Comparison of ENCODE assay signal across 24 cellular contexts in the genomic region with DNA sequence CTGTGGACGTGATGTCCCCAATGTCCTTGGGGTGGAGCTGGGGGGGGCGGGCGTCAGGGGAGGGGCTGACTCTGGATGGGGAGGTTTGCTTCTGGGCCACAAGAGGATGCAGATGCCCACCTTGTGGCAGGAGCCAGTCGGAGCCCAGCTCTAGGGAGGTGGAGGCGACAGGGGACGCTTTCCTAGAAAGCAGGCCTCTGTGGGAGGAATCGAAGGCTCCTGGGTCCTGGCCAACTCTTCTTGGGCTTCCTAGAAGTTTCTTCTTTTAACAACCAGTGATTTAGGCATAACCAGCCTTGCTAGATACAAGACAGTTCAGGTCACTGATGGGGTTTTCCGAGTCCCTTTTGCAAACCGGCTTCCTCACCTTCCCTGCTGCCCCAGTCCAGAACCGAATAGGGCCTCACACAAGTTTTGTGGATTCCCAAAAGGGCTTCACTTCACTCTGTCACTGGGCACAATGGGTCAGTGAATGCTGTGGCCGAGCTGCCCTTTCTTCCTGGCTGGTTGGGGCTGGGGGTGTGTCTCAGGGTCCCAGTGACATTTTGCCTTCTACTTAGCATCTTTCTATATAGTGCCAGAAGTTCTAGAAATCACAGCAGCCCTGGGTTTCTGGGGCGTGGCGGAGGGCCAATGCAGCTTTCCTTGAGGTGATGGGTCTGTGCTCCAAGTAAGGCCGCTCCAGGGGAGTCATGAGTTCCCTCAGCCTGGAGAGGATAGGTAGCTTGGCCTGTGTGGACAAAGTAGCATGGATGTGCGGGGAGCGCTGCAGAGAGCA.
"Had no signal": no experiment of that assay in that cellular context is flagged by ENCODE, and none has a peak within 500 bp of the region (broad histone marks: within the 10 kb centered on the region; RNA-seq: fewer than 3 reads in every experiment).

No MANE protein-coding gene starts in this region.

- H3K4me3 ChIP-seq: heart right ventricle, hepatocyte, left ventricle myocardium inferior, lung, neural progenitor cell, pancreas, prostate gland, sigmoid colon, spleen, tibial nerve, upper lobe of left lung had no signal

- H3K36me3 ChIP-seq: heart right ventricle, left ventricle myocardium inferior, neural progenitor cell, pancreas, prostate gland, sigmoid colon, spleen, tibial nerve, upper lobe of left lung had no signal

- H2AFZ ChIP-seq: hepatocyte, neural progenitor cell had no signal

- H3K9me3 ChIP-seq: heart right ventricle, left ventricle myocardium inferior, pancreas, prostate gland, sigmoid colon, spleen, tibial nerve, upper lobe of left lung had no signal

- H3K4me2 ChIP-seq: hepatocyte, neural progenitor cell had no signal

- H3K9ac ChIP-seq: neural progenitor cell had no signal

- H3K27me3 ChIP-seq: hepatocyte, pancreas had no signal

- H3K79me2 ChIP-seq: hepatocyte had no signal

- ATAC-seq: heart right ventricle; natural killer cell; pancreas; right cardiac atrium; stimulated activated effector memory CD8-positive, alpha-beta T cell treated with anti-CD3 and anti-CD28 coated beads, Interleukin-12 subunit alpha, Interleukin-12 subunit beta, amount 100 ng/mL, for 72 hours had no signal

- DNase-seq: heart right ventricle; islet precursor cell; left ventricle myocardium inferior; mesendoderm; naive B cell; natural killer cell; nephron progenitor cell; pancreas; retina; right cardiac atrium; small intestine; spleen; stimulated activated CD4-positive, alpha-beta T cell treated with anti-CD3 and anti-CD28 coated beads, Interleukin-4, amount 100 ng/mL, for 24 hours; stimulated activated naive CD4-positive, alpha-beta T cell; substantia nigra; upper lobe of left lung had no signal

- H3K27ac ChIP-seq: heart right ventricle, hepatocyte, left ventricle myocardium inferior, neural progenitor cell, pancreas, prostate gland, sigmoid colon, spleen, tibial nerve, upper lobe of left lung had no signal

- H3K4me1 ChIP-seq: pancreas, prostate gland had no signal

- FAIRE-seq: pancreas, small intestine, urothelium cell line had no signal
